Comparison of ENCODE assay signal across 8 cellular contexts in genomic region chr9:125238127-125238914, GRCh38. TPM values are rescaled to one million over a fixed set of nuclear protein-coding genes. Genes with fewer than 3 reads are reported as not detected.
DNase-seq lines count a peak whose midpoint lies in the region; ATAC-seq, FAIRE-seq and TF ChIP-seq lines count a peak whose summit lies in the region.

No MANE protein-coding gene starts in this region.

- peak; percentile 11 for TF ChIP-seq POLR2A in GM18951 (IDR thresholded peaks at IDR 0.05; ENCODE audit: extremely low read depth, insufficient read depth, insufficient read length)
- TF ChIP-seq POLR2A in esophagus muscularis mucosa (IDR thresholded peaks at IDR 0.05; ENCODE audit: low read depth) = no peak

- H3K27me3 Mint-ChIP-seq in T-cell = no peaks in the 10 kb centered on the region

- no peak for FAIRE-seq in small intestine (lab: Jason Lieb, UNC)

- in situ Hi-C loops in GM18951 (cut with MboI; ENCODE audit: low sequenced_read_pairs, unreplicated experiment) = no loop called here

- H3K9me3 Mint-ChIP-seq in T-cell = no peaks in the 10 kb centered on the region

- H3K4me3 Mint-ChIP-seq in T-cell = peak overlapping the region; percentile 92 to 100 (median 99)

- no peaks in the 10 kb centered on the region for H3K9me3 ChIP-seq in esophagus muscularis mucosa
- no peaks in the 10 kb centered on the region for H3K9me3 ChIP-seq in small intestine (ENCODE audit: control insufficient read depth, low read depth)

- no peak for TF ChIP-seq EP300 in esophagus muscularis mucosa (IDR thresholded peaks at IDR 0.05)

- CTCF ChIA-PET in T-cell (lab: Charles Lee) = interaction anchor here in 1 of 2 donors (1.0 to 1.2 kb wide), 2 partner anchors 17 to 23 kb away, joined by 3 read pairs; partner anchors contain the start of gene GAPVD1

- H3K27ac ChIP-seq in esophagus muscularis mucosa (replicated peaks in 1 of 4) = no peak overlapping the region
- no peak overlapping the region for H3K27ac ChIP-seq in rectal smooth muscle tissue (ENCODE audit: low read depth, low read length)
- H3K27ac ChIP-seq in small intestine (ENCODE audit: low read depth in 1 of 2, low read length in 1 of 2) = no peak overlapping the region

- intact Hi-C loops in esophagus muscularis mucosa (cut with DNase I) = no loop called here

- peak overlapping the region; percentile 36 to 83 for H3K27ac Mint-ChIP-seq in T-cell

- H3K4me1 ChIP-seq in esophagus muscularis mucosa = peaks cover 57 to 67% (median 63%) of the 10 kb centered on the region in 4 donors
- H3K4me1 ChIP-seq in rectal smooth muscle tissue (ENCODE audit: control insufficient read depth, insufficient read depth, low read length) = peaks cover 32% of the 10 kb centered on the region
- H3K4me1 ChIP-seq in small intestine (ENCODE audit: control insufficient read depth in 2 of 2, insufficient read depth in 1 of 2, low read depth in 1 of 2, low read length in 1 of 2) = peaks cover 5 to 8% of the 10 kb centered on the region in 2 donors

- peaks cover 37 to 64% (median 51%) of the 10 kb centered on the region in 4 donors for H3K36me3 ChIP-seq in esophagus muscularis mucosa
- peaks cover 25% of the 10 kb centered on the region for H3K36me3 ChIP-seq in rectal smooth muscle tissue (ENCODE audit: control insufficient read depth, insufficient read depth, low read length)
- peaks cover 13 to 23% of the 10 kb centered on the region in 2 donors for H3K36me3 ChIP-seq in small intestine (ENCODE audit: control insufficient read depth in 2 of 2, insufficient read depth in 2 of 2, low read length in 2 of 2)

- H3K9ac ChIP-seq in rectal smooth muscle tissue (ENCODE audit: low read length) = no peak overlapping the region

- ATAC-seq in T-cell (replicated peaks in 1 of 4) (no peak), HG03378 (IDR thresholded peaks at IDR 0.05; ENCODE audit: unreplicated experiment) (no peak)

- POLR2A ChIA-PET in T-cell (lab: Charles Lee) = interaction anchor here (0.5 to 0.9 kb wide), 5 partner anchors 10 to 41 kb away, joined by 3 read pairs; no protein-coding TSS in a partner anchor

- 82% methylated on average over 7 of the region's 7 CpGs for WGBS in esophagus muscularis mucosa
- WGBS in small intestine, 3 donors = 67 to 75% (median 72%) methylated on average over 7 of the region's 7 CpGs

- H3K36me3 Mint-ChIP-seq in T-cell = peaks cover 47% of the 10 kb centered on the region

- peak overlapping the region in 3 of 4 donors; percentile 84 to 85 (median 85) for H3K4me3 ChIP-seq in esophagus muscularis mucosa
- H3K4me3 ChIP-seq in rectal smooth muscle tissue (ENCODE audit: low read length) = peak overlapping the region; percentile 28
- H3K4me3 ChIP-seq in small intestine (ENCODE audit: low read depth in 1 of 2, low read length in 2 of 2) = peak overlapping the region in 1 of 2 donors; percentile 70

- DNase-seq in T-cell = no peak
- no peak for DNase-seq in esophagus muscularis mucosa (ENCODE audit: extremely low spot score)
- no peak for DNase-seq in small intestine
- no peak for DNase-seq in DMS 273 treated with DMSO at 0.1 percent for 48 hours (lab: John Stamatoyannopoulos, UW)
- no peak for DNase-seq in HUDEP-2 (lab: John Stamatoyannopoulos, UW; ENCODE audit: unreplicated experiment in 76 of 76)

- peaks cover 58 to 69% (median 59%) of the 10 kb centered on the region in 3 donors for H3K4me1 Mint-ChIP-seq in T-cell

- H3K27me3 ChIP-seq in esophagus muscularis mucosa (no peaks in the 10 kb centered on the region), rectal smooth muscle tissue (ENCODE audit: control insufficient read depth, insufficient read depth, low read length) (no peaks in the 10 kb centered on the region), small intestine (ENCODE audit: control insufficient read depth in 2 of 2, insufficient read depth in 2 of 2, low read length in 2 of 2) (no peaks in the 10 kb centered on the region)

- TF ChIP-seq CTCF in esophagus muscularis mucosa (IDR thresholded peaks at IDR 0.05) = no peak

RNA-seq across cellular contexts. Expression of gene HSPA5, which starts 2.8 kb away (rescaled TPM):
- total RNA-seq in T-cell (100 to 1,000 TPM; 105 to 196 (median 118) TPM), esophagus muscularis mucosa (10 to 100 TPM; 57.7 to 88.3 (median 68.7) TPM)
- polyA plus RNA-seq in small intestine = 100 to 1,000 TPM in 1 of 3 donors, 10 to 100 TPM in 2; 35.8 to 209 (median 67.6) TPM

RNA-seq across cellular contexts. Expression of gene GAPVD1, which starts 23.3 kb away (rescaled TPM):
- total RNA-seq in T-cell = 10 to 100 TPM; 54.6 to 71.2 (median 57.4) TPM
- total RNA-seq in esophagus muscularis mucosa = 10 to 100 TPM; 39.0 to 58.6 (median 45.2) TPM
- 1 to 10 TPM; 4.6 to 7.7 (median 6.5) TPM for polyA plus RNA-seq in small intestine

RNA-seq across cellular contexts. Expression of gene RABEPK, which starts 38.0 kb away (rescaled TPM):
- 10 to 100 TPM; 12.0 to 16.3 (median 15.6) TPM for total RNA-seq in T-cell
- total RNA-seq in esophagus muscularis mucosa = 10 to 100 TPM; 11.2 to 21.6 (median 13.7) TPM
- 10 to 100 TPM; 10.5 to 24.7 (median 13.5) TPM for polyA plus RNA-seq in small intestine

RNA-seq across cellular contexts. Expression of gene PPP6C, which starts 48.7 kb away (rescaled TPM):
- total RNA-seq in T-cell (10 to 100 TPM; 34.0 to 42.7 (median 37.0) TPM), esophagus muscularis mucosa (10 to 100 TPM; 22.1 to 38.4 (median 34.9) TPM)
- 10 to 100 TPM; 22.6 to 25.7 (median 22.9) TPM for polyA plus RNA-seq in small intestine
